8 cellular contexts compared by ENCODE assay signal in genomic region chr3:50121416-50122032, GRCh38. TPM values are rescaled to one million over a fixed set of nuclear protein-coding genes. Genes with fewer than 3 reads are reported as not detected.
DNase-seq lines count a peak whose midpoint lies in the region; ATAC-seq, FAIRE-seq and TF ChIP-seq lines count a peak whose summit lies in the region.

No MANE protein-coding gene starts in this region.

- 0 out of 2 replicates have a peak overlapping the region, but pooled peaks have one; percentile 32 for H3K27ac ChIP-seq in GM23338 (ENCODE audit: low read depth)
- H3K27ac ChIP-seq in left lung = no peak overlapping the region

- peak; percentile 86 for DNase-seq in D721Med (ENCODE audit: insufficient read length, low spot score)
- DNase-seq in GM23338 (ENCODE audit: low spot score) = peak; percentile 88
- peak; percentile 22 for DNase-seq in NCI-H2171 (lab: John Stamatoyannopoulos, UW)
- peak; percentile 88 for DNase-seq in cerebellar cortex (ENCODE audit: low spot score)
- DNase-seq in left lung = peak; percentile 75 to 82
- peak; percentile 55 to 69 for DNase-seq in stimulated activated CD4-positive, alpha-beta T cell treated with anti-CD3 and anti-CD28 coated beads, Interleukin-4, amount 100 ng/mL, for 48 hours (ENCODE audit: low read depth in 2 of 2)

- H3K36me3 Mint-ChIP-seq in GM23338 (ENCODE audit: low read depth) = peaks cover 32% of the 10 kb centered on the region

- H3K36me3 ChIP-seq in GM23338 (ENCODE audit: insufficient read depth) = peaks cover 24% of the 10 kb centered on the region
- H3K36me3 ChIP-seq in left lung = peaks cover 8 to 58% of the 10 kb centered on the region in 2 donors

- peaks cover 20% of the 10 kb centered on the region for H3K4me1 ChIP-seq in GM23338 (ENCODE audit: insufficient read depth)
- peaks cover 10 to 14% of the 10 kb centered on the region in 2 donors for H3K4me1 ChIP-seq in left lung

- peaks cover 6% of the 10 kb centered on the region; the same call in 1 of the 2 replicates for H4K20me1 ChIP-seq in GM23338 (replicated peaks; ENCODE audit: insufficient read depth)

- ATAC-seq in GM23338 (peak; percentile 83), left lung (peak; percentile 86), GM18520 (IDR thresholded peaks at IDR 0.05; ENCODE audit: unreplicated experiment) (no peak)
- peak; percentile 83 to 89 for ATAC-seq in activated CD4-positive, CD25-positive, alpha-beta regulatory T cell treated with anti-CD3 and anti-CD28 coated beads, Interleukin-2, amount 50 U/mL, for 24 hours

- H3F3A ChIP-seq in GM23338 (replicated peaks; ENCODE audit: low read depth) = peaks cover 14% of the 10 kb centered on the region; the same call in 1 of the 2 replicates

- no peaks in the 10 kb centered on the region for H3K9me3 Mint-ChIP-seq in GM23338

- H3K4me3 ChIP-seq in GM23338 = no peak overlapping the region
- no peak overlapping the region for H3K4me3 ChIP-seq in left lung

- no peaks in the 10 kb centered on the region; the same call in 1 of the 2 replicates for H3K9me2 ChIP-seq in GM23338 (ENCODE audit: insufficient read depth)

- no peak overlapping the region for H3K27ac Mint-ChIP-seq in GM23338

- peak; percentile 46 for FAIRE-seq in D721Med (lab: Jason Lieb, UNC)

- no peak overlapping the region for H3K4me3 Mint-ChIP-seq in GM23338

- no peak overlapping the region for H2AFZ ChIP-seq in GM23338

- no peaks in the 10 kb centered on the region for H3K9me3 ChIP-seq in left lung

- H3K79me2 ChIP-seq in GM23338 (replicated peaks; ENCODE audit: insufficient read depth) = no peaks in the 10 kb centered on the region

- peaks cover 16% of the 10 kb centered on the region for H3K27me3 Mint-ChIP-seq in GM23338 (ENCODE audit: insufficient read depth, low read depth, poor library complexity)

- H3K27me3 ChIP-seq in GM23338 (ENCODE audit: insufficient read depth) = no peaks in the 10 kb centered on the region
- H3K27me3 ChIP-seq in left lung = no peaks in the 10 kb centered on the region

- intact Hi-C loops in left lung (cut with DNase I) = no loop called here

- TF ChIP-seq CTCF in D721Med (IDR thresholded peaks at IDR 0.05; ENCODE audit: insufficient read depth, missing control alignments) (peak; percentile 78), GM23338 (conservative IDR thresholded peaks at IDR 0.05; ENCODE audit: low read depth in 2 of 2) (peak; percentile 90 to 99), left lung (IDR thresholded peaks at IDR 0.05) (peak; percentile 81 to 88)

- peaks cover 26% of the 10 kb centered on the region for H3K4me1 Mint-ChIP-seq in GM23338

- H3K4me2 ChIP-seq in GM23338 = no peak overlapping the region

TF ChIP-seq in GM23338, 12 proteins besides CTCF, POLR2A, EP300 and RAD21 (continues in another document):
- TF ChIP-seq ETS1 (IDR thresholded peaks at IDR 0.05) = no peak
- TF ChIP-seq STAT1 (IDR thresholded peaks at IDR 0.05; ENCODE audit: unreplicated experiment) = no peak
- TF ChIP-seq ZNF331 (CRISPR knock-in tag; IDR thresholded peaks at IDR 0.05; ENCODE audit: low read depth) = no peak
- TF ChIP-seq ZNF114 (CRISPR knock-in tag; IDR thresholded peaks at IDR 0.05) = peak; percentile 82; the same call in 1 of the 2 replicates
- TF ChIP-seq EZH2 (IDR thresholded peaks at IDR 0.05; ENCODE audit: low read depth, unreplicated experiment) = no peak
- TF ChIP-seq EZH2phosphoT487 (IDR thresholded peaks at IDR 0.05; ENCODE audit: unreplicated experiment) = no peak
- TF ChIP-seq POLR2AphosphoS5 (IDR thresholded peaks at IDR 0.05; ENCODE audit: low read depth) = 0 out of 2 replicates have a peak, but pooled peaks have one; percentile 30
- TF ChIP-seq, protein P1, sequence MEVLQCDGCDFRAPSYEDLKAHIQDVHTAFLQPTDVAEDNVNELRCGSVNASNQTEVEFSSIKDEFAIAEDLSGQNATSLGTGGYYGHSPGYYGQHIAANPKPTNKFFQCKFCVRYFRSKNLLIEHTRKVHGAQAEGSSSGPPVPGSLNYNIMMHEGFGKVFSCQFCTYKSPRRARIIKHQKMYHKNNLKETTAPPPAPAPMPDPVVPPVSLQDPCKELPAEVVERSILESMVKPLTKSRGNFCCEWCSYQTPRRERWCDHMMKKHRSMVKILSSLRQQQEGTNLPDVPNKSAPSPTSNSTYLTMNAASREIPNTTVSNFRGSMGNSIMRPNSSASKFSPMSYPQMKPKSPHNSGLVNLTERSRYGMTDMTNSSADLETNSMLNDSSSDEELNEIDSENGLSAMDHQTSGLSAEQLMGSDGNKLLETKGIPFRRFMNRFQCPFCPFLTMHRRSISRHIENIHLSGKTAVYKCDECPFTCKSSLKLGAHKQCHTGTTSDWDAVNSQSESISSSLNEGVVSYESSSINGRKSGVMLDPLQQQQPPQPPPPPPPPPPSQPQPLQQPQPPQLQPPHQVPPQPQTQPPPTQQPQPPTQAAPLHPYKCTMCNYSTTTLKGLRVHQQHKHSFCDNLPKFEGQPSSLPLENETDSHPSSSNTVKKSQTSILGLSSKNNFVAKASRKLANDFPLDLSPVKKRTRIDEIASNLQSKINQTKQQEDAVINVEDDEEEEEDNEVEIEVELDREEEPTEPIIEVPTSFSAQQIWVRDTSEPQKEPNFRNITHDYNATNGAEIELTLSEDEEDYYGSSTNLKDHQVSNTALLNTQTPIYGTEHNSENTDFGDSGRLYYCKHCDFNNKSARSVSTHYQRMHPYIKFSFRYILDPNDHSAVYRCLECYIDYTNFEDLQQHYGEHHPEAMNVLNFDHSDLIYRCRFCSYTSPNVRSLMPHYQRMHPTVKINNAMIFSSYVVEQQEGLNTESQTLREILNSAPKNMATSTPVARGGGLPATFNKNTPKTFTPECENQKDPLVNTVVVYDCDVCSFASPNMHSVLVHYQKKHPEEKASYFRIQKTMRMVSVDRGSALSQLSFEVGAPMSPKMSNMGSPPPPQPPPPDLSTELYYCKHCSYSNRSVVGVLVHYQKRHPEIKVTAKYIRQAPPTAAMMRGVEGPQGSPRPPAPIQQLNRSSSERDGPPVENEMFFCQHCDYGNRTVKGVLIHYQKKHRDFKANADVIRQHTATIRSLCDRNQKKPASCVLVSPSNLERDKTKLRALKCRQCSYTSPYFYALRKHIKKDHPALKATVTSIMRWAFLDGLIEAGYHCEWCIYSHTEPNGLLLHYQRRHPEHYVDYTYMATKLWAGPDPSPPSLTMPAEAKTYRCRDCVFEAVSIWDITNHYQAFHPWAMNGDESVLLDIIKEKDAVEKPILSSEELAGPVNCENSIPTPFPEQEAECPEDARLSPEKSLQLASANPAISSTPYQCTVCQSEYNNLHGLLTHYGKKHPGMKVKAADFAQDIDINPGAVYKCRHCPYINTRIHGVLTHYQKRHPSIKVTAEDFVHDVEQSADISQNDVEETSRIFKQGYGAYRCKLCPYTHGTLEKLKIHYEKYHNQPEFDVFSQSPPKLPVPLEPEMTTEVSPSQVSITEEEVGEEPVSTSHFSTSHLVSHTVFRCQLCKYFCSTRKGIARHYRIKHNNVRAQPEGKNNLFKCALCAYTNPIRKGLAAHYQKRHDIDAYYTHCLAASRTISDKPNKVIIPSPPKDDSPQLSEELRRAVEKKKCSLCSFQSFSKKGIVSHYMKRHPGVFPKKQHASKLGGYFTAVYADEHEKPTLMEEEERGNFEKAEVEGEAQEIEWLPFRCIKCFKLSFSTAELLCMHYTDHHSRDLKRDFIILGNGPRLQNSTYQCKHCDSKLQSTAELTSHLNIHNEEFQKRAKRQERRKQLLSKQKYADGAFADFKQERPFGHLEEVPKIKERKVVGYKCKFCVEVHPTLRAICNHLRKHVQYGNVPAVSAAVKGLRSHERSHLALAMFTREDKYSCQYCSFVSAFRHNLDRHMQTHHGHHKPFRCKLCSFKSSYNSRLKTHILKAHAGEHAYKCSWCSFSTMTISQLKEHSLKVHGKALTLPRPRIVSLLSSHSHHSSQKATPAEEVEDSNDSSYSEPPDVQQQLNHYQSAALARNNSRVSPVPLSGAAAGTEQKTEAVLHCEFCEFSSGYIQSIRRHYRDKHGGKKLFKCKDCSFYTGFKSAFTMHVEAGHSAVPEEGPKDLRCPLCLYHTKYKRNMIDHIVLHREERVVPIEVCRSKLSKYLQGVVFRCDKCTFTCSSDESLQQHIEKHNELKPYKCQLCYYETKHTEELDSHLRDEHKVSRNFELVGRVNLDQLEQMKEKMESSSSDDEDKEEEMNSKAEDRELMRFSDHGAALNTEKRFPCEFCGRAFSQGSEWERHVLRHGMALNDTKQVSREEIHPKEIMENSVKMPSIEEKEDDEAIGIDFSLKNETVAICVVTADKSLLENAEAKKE (CRISPR knock-in tag; IDR thresholded peaks at IDR 0.05) = peak; percentile 99
- TF ChIP-seq CREB1 (CRISPR knock-in tag; IDR thresholded peaks at IDR 0.05; ENCODE audit: low read depth) = no peak

RNA-seq across cellular contexts. Expression of gene RBM5, which starts 32.8 kb away (rescaled TPM):
- 111 and 130 TPM in 2 replicates for total RNA-seq in GM23338 (2014; rRNA removed; shearing (Covaris generic))
- 31.8 and 44.9 TPM in 2 replicates for polyA plus RNA-seq in GM23338 (2016; fragmentation: Nextera tagmentation; extraction: Ambion mirVana)
- 100 to 1,000 TPM; 117 to 129 TPM for total RNA-seq in left lung

RNA-seq across cellular contexts. Expression of gene SEMA3F, which starts 33.6 kb away (rescaled TPM):
- 32.6 and 67.6 TPM in 2 replicates for total RNA-seq in GM23338 (2014; rRNA removed; shearing (Covaris generic))
- 2.3 and 2.8 TPM in 2 replicates for polyA plus RNA-seq in GM23338 (2016; fragmentation: Nextera tagmentation; extraction: Ambion mirVana)
- total RNA-seq in left lung = 10 to 100 TPM; 26.0 to 56.2 TPM

Comparison
In these comparisons a context has a peak if more than half of its experiments do, and no peak if none do; other contexts are left out.
1. DNase-seq: peak in every context shown above with its lines; median percentile 88 in GM23338; 88 in cerebellar cortex; 86 in D721Med; 78 in left lung; 62 in stimulated activated CD4-positive, alpha-beta T cell treated with anti-CD3 and anti-CD28 coated beads, Interleukin-4, amount 100 ng/mL, for 48 hours; 22 in NCI-H2171.